Comparison of ENCODE assay signal across 9 cellular contexts in the genomic region with DNA sequence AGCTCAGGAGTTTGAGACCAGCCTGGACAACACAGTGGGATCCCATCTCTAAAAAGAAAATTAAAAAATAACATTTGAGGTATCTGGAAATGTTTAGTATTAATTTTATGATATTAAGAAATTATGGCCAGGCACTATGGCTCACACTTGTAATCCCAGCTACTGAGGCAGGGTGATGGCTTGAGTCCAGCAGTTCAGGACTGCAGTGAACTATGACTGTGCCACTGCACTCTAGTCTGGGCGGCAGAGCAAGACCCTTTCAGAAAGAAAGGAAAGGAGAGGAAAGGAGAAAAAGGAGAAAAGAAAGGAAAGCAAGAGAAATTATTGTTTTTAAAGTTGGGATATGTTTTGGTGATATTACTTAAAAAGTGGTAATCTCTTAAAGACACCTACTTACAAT. TPM values are rescaled to one million over a fixed set of nuclear protein-coding genes. Genes with fewer than 3 reads are reported as not detected.
"Had no signal": no experiment of that assay in that cellular context is flagged by ENCODE, and none has a peak within 500 bp of the region (broad histone marks: within the 10 kb centered on the region; RNA-seq: fewer than 3 reads in every experiment).

No MANE protein-coding gene starts in this region.

- H3K9me3 Mint-ChIP-seq: GM23338, H9, HFFc6 had no signal

- H3K27ac ChIP-seq: GM23248 had no signal

- H3K27ac Mint-ChIP-seq: GM23338, H9, HFFc6 had no signal

- ATAC-seq: GM23338 had no signal

- H3K4me2 ChIP-seq: GM23338 had no signal

- H3K36me3 ChIP-seq: HAP-1 had no signal

- DNase-seq: GM23248, GOT3, H7, H9, HCEC 1CT, HFFc6 had no signal

- H2AFZ ChIP-seq: GM23248, GM23338 had no signal

- H3K9ac ChIP-seq: GM23248 had no signal

- H3K4me3 Mint-ChIP-seq: GM23338, H9, HFFc6 had no signal

- H3K9me3 ChIP-seq: HAP-1 had no signal

- H3K4me3 ChIP-seq: GM23248, GM23338, HAP-1 had no signal

RNA-seq across cellular contexts. Expression of a gene that starts 2.6 kb away (rescaled TPM):
- total RNA-seq: GM23248, H4, HFFc6 had no signal
- polyA plus RNA-seq: GM23248 had no signal
